In the genomic region with DNA sequence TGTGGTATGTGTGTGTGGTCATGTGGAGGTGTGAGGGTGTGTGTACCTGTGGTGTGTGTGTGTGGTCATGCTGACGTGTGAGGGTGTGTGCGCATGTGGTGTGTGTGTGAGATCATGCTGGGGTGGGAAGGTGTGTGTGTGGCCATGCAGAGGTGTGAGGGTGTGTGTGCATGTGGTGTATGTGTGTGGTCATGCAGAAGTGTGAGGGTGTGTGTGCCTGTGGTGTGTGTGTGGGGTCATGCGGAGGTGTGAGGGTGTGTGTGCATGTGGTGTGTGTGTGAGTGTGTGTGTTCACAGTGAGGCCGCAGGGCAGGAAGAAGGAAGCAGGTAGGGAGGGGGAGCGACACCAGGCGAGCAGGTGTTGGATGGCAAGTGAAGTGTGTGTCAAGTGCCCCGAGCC, we compare ENCODE assay signal across 17 cellular contexts.
DNase-seq lines count a peak whose midpoint lies in the region; ATAC-seq and TF ChIP-seq lines count a peak whose summit lies in the region.
"Had no signal": no experiment of that assay in that cellular context is flagged by ENCODE, and none has a peak within 500 bp of the region (broad histone marks: within the 10 kb centered on the region; RNA-seq: fewer than 3 reads in every experiment).

No MANE protein-coding gene starts in this region.

- H3K4me1 Mint-ChIP-seq in natural killer cell = peaks cover 85 to 94% of the 10 kb centered on the region in 2 donors
- H3K4me1 Mint-ChIP-seq in CD4-positive, alpha-beta T cell (ENCODE audit: low read depth) = no peaks in the 10 kb centered on the region

- H3K36me3 Mint-ChIP-seq in natural killer cell = no peaks in the 10 kb centered on the region
- no peaks in the 10 kb centered on the region for H3K36me3 Mint-ChIP-seq in CD4-positive, alpha-beta T cell (ENCODE audit: low read depth)

- H3K27ac ChIP-seq in RWPE1 = 0 out of 2 replicates have a peak overlapping the region, but pooled peaks have one; percentile 5
- no peak overlapping the region for H3K27ac ChIP-seq in CD4-positive, alpha-beta T cell (ENCODE audit: low read depth, low read length)
- H3K27ac ChIP-seq: HL-60, SJSA1 had no signal

- H3K27me3 ChIP-seq in CD4-positive, alpha-beta T cell (ENCODE audit: control insufficient read depth, insufficient read depth, low read length) = no peaks in the 10 kb centered on the region
- H3K27me3 ChIP-seq: SJSA1 had no signal

- peak overlapping the region; percentile 83 to 95 for H3K27ac Mint-ChIP-seq in natural killer cell
- H3K27ac Mint-ChIP-seq in CD4-positive, alpha-beta T cell = no peak overlapping the region

- H3K9me3 ChIP-seq in CD4-positive, alpha-beta T cell (ENCODE audit: control insufficient read depth, low read length) = no peaks in the 10 kb centered on the region
- H3K9me3 ChIP-seq: SJSA1 had no signal

- POLR2A ChIA-PET in RWPE1 (lab: Yijun Ruan, JAX; ENCODE audit: low non-redundant PET) = no interaction called here
- POLR2A ChIA-PET in CD4-positive, alpha-beta T cell (lab: Charles Lee) = no interaction called here

- CTCF ChIA-PET in RWPE1 (lab: Yijun Ruan, JAX) = no interaction called here
- CTCF ChIA-PET in CD4-positive, alpha-beta T cell (lab: Charles Lee) = no interaction called here

- ATAC-seq in natural killer cell = peak; percentile 56 to 67 (median 62)
- no peak for ATAC-seq in HG03025 (IDR thresholded peaks at IDR 0.05; ENCODE audit: low FRiP score, unreplicated experiment)
- no peak for ATAC-seq in GM19324 (IDR thresholded peaks at IDR 0.05; ENCODE audit: low FRiP score, unreplicated experiment)
- ATAC-seq in CD4-positive, alpha-beta T cell (ENCODE audit: poor library complexity) = no peak
- ATAC-seq: HCT116 had no signal

- H3K27me3 Mint-ChIP-seq in natural killer cell (ENCODE audit: low read depth in 2 of 2) = no peaks in the 10 kb centered on the region
- no peaks in the 10 kb centered on the region for H3K27me3 Mint-ChIP-seq in CD4-positive, alpha-beta T cell

- intact Hi-C loops in natural killer cell (cut with micrococcal nuclease) = loop anchor here (1.0 to 5.0 kb wide), 3 partner anchors 63 to 226 kb away; a partner anchor contains a TSS
- intact Hi-C loops in CD4-positive, alpha-beta T cell (cut with DNase I, micrococcal nuclease) = no loop called here

- DNase-seq in stimulated activated CD8-positive, alpha-beta memory T cell treated with anti-CD3 and anti-CD28 coated beads, Interleukin-12 subunit alpha, Interleukin-12 subunit beta, amount 100 ng/mL, for 1 hour (ENCODE audit: low read depth) = peak; percentile 1
- no peak for DNase-seq in stimulated activated CD8-positive, alpha-beta memory T cell treated with anti-CD3 and anti-CD28 coated beads, Interleukin-4, amount 100 ng/mL, for 48 hours
- DNase-seq in RWPE1 (ENCODE audit: low spot score) = no peak
- peak; percentile 57 for DNase-seq in natural killer cell
- no peak for DNase-seq in CD4-positive, alpha-beta T cell
- DNase-seq: DMS 273 treated with DMSO at 0.1 percent for 48 hours, KBM-7, NCI-H1092, NCI-H1694, NCI-H526 treated with DMSO at 0.1 percent for 48 hours, RPMI8226, SW 1271 had no signal

- no peak for TF ChIP-seq CTCF in RWPE1 (conservative IDR thresholded peaks at IDR 0.05; ENCODE audit: low read depth)
- no peak for TF ChIP-seq CTCF in natural killer cell (IDR thresholded peaks at IDR 0.05)
- no peak for TF ChIP-seq CTCF in CD4-positive, alpha-beta T cell (IDR thresholded peaks at IDR 0.05)

- H3K9me3 Mint-ChIP-seq in natural killer cell = peaks cover 9 to 10% of the 10 kb centered on the region in 2 donors
- H3K9me3 Mint-ChIP-seq in CD4-positive, alpha-beta T cell = no peaks in the 10 kb centered on the region

- peak overlapping the region; percentile 30 for H3K4me3 Mint-ChIP-seq in natural killer cell
- no peak overlapping the region for H3K4me3 Mint-ChIP-seq in CD4-positive, alpha-beta T cell

Comparison
In these comparisons a context has a peak if more than half of its experiments do, and no peak if none do; other contexts are left out.
1. DNase-seq: peak in stimulated activated CD8-positive, alpha-beta memory T cell treated with anti-CD3 and anti-CD28 coated beads, Interleukin-12 subunit alpha, Interleukin-12 subunit beta, amount 100 ng/mL, for 1 hour (single experiment) and natural killer cell (single experiment); none in stimulated activated CD8-positive, alpha-beta memory T cell treated with anti-CD3 and anti-CD28 coated beads, Interleukin-4, amount 100 ng/mL, for 48 hours (single experiment), RWPE1 (single experiment) and CD4-positive, alpha-beta T cell (0 of 10).
2. ATAC-seq: peak in natural killer cell (3 of 3); none in HG03025 (single experiment), GM19324 (single experiment) and CD4-positive, alpha-beta T cell (single experiment).